ENCODE assay signal across 26 cellular contexts in the genomic region with DNA sequence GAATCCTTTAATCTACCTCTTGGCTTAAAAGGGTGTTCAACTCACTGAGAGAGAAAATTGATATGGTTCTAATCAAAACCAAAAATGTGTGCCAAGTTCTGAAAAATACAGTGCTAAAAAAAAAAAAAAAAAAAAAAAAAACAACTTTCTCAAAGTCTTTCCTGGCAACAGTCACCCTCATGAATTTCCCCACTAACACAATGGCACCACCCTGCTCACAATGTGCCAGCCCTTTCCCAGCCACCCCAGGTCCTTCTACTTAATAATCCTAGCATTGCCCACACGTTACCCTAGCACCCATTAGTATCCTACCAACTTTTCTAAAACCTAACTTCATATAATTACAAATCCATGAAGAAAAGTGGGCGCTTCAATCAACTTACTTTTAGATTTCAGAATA.
"Had no signal": no experiment of that assay in that cellular context is flagged by ENCODE, and none has a peak within 500 bp of the region (broad histone marks: within the 10 kb centered on the region; RNA-seq: fewer than 3 reads in every experiment).

No MANE protein-coding gene starts in this region.

- H3K27me3 ChIP-seq: brain microvascular endothelial cell had no signal

- H3K27ac Mint-ChIP-seq: activated CD4-positive, alpha-beta memory T cell treated with anti-CD3 and anti-CD28 coated beads for 36 hours; activated CD4-positive, alpha-beta T cell treated with anti-CD3 and anti-CD28 coated beads for 36 hours; activated CD4-positive, alpha-beta T cell treated with anti-CD3 and anti-CD28 coated beads, Interleukin-2, amount 10 ng/mL, durations not matched to agents 7 days and 5 days; activated naive CD4-positive, alpha-beta T cell treated with anti-CD3 and anti-CD28 coated beads for 36 hours; activated naive CD4-positive, alpha-beta T cell treated with anti-CD3 and anti-CD28 coated beads, Interleukin-2, amount 50 U/mL, for 72 hours; activated T-helper 1 cell treated with anti-CD3 and anti-CD28 coated beads, Interleukin-12 subunit alpha, Interleukin-12 subunit beta, Interleukin-2, Interleukin-4 antibody, amounts not matched to agents 30 ng/mL and 10 ng/mL and 1 ng/mL, durations not matched to agents 14 hours and 24 hours and 36 hours had no signal

- H3K4me3 ChIP-seq: SK-N-MC had no signal

- H3K36me3 Mint-ChIP-seq: activated CD4-positive, alpha-beta memory T cell treated with anti-CD3 and anti-CD28 coated beads for 36 hours; activated naive CD4-positive, alpha-beta T cell treated with anti-CD3 and anti-CD28 coated beads, Interleukin-2, amount 50 U/mL, for 72 hours had no signal

- H3K27ac ChIP-seq: brain microvascular endothelial cell, SK-N-MC had no signal

- H3K9me3 Mint-ChIP-seq: activated CD4-positive, alpha-beta memory T cell treated with anti-CD3 and anti-CD28 coated beads for 36 hours; activated CD4-positive, alpha-beta T cell treated with anti-CD3 and anti-CD28 coated beads, Interleukin-2, amount 10 ng/mL, durations not matched to agents 7 days and 5 days; activated naive CD4-positive, alpha-beta T cell treated with anti-CD3 and anti-CD28 coated beads for 36 hours; activated naive CD4-positive, alpha-beta T cell treated with anti-CD3 and anti-CD28 coated beads, Interleukin-2, amount 50 U/mL, for 72 hours; activated T-cell treated with anti-CD3 and anti-CD28 coated beads, Interleukin-2, amount 50 U/mL, for 4 hours; activated T-helper 1 cell treated with anti-CD3 and anti-CD28 coated beads, Interleukin-12 subunit alpha, Interleukin-12 subunit beta, Interleukin-2, Interleukin-4 antibody, amounts not matched to agents 30 ng/mL and 10 ng/mL and 1 ng/mL, durations not matched to agents 14 hours and 24 hours and 36 hours had no signal

- H3K36me3 ChIP-seq: brain microvascular endothelial cell had no signal

- H3K4me3 Mint-ChIP-seq: activated CD4-positive, alpha-beta memory T cell treated with anti-CD3 and anti-CD28 coated beads for 36 hours; activated CD4-positive, alpha-beta T cell treated with anti-CD3 and anti-CD28 coated beads for 36 hours; activated CD4-positive, alpha-beta T cell treated with anti-CD3 and anti-CD28 coated beads, Interleukin-2, amount 10 ng/mL, durations not matched to agents 7 days and 5 days; activated naive CD4-positive, alpha-beta T cell treated with anti-CD3 and anti-CD28 coated beads for 36 hours; activated T-cell treated with anti-CD3 and anti-CD28 coated beads, Interleukin-2, amount 50 U/mL, for 4 hours; activated T-helper 1 cell treated with anti-CD3 and anti-CD28 coated beads, Interleukin-12 subunit alpha, Interleukin-12 subunit beta, Interleukin-2, Interleukin-4 antibody, amounts not matched to agents 30 ng/mL and 10 ng/mL and 1 ng/mL, durations not matched to agents 14 hours and 24 hours and 36 hours had no signal

- ATAC-seq: activated CD4-positive, alpha-beta T cell treated with anti-CD3 and anti-CD28 coated beads for 36 hours; activated CD4-positive, CD25-positive, alpha-beta regulatory T cell treated with anti-CD3 and anti-CD28 coated beads, Interleukin-2, amount 50 U/mL, for 24 hours; activated naive CD4-positive, alpha-beta T cell treated with anti-CD3 and anti-CD28 coated beads, Interleukin-2, amount 50 U/mL, for 72 hours; activated T-cell treated with anti-CD3 and anti-CD28 coated beads, Interleukin-2, amount 50 U/mL, for 4 hours had no signal

- H3K4me1 Mint-ChIP-seq: activated CD4-positive, alpha-beta T cell treated with anti-CD3 and anti-CD28 coated beads for 36 hours; activated CD4-positive, alpha-beta T cell treated with anti-CD3 and anti-CD28 coated beads, Interleukin-2, amount 10 ng/mL, durations not matched to agents 7 days and 5 days had no signal

- DNase-seq: activated CD4-positive, alpha-beta memory T cell treated with anti-CD3 and anti-CD28 coated beads for 36 hours; activated CD4-positive, alpha-beta T cell treated with anti-CD3 and anti-CD28 coated beads for 36 hours; activated CD4-positive, alpha-beta T cell treated with anti-CD3 and anti-CD28 coated beads, Interleukin-2, amount 10 ng/mL, durations not matched to agents 7 days and 5 days; activated CD8-positive, alpha-beta memory T cell treated with anti-CD3 and anti-CD28 coated beads, Interleukin-2, amount 50 U/mL, for 4 hours; activated gamma-delta T cell treated with Interleukin-2 at 50 U/mL for 16 hours; activated naive CD4-positive, alpha-beta T cell treated with anti-CD3 and anti-CD28 coated beads for 36 hours; activated T-cell treated with anti-CD3 and anti-CD28 coated beads for 4 hours; activated T-cell treated with anti-CD3 and anti-CD28 coated beads, Interleukin-2, amount 50 U/mL, for 4 hours; anterior cingulate cortex; brain microvascular endothelial cell; central memory CD4-positive, alpha-beta T cell; Karpas-422; KBM-7; NCI-H1105; NCI-H1436; NCI-H1694; NCI-H1930; NCI-H446; NCI-H510A treated with DMSO at 0.1 percent for 48 hours; NCI-H526 treated with DMSO at 0.1 percent for 48 hours; NCI-H774; Right ventricle myocardium superior had no signal

- H3K27me3 Mint-ChIP-seq: activated CD4-positive, alpha-beta T cell treated with anti-CD3 and anti-CD28 coated beads for 36 hours; activated CD4-positive, alpha-beta T cell treated with anti-CD3 and anti-CD28 coated beads, Interleukin-2, amount 10 ng/mL, durations not matched to agents 7 days and 5 days had no signal
